Comparison of ENCODE assay signal across 1 cellular context in the genomic region with DNA sequence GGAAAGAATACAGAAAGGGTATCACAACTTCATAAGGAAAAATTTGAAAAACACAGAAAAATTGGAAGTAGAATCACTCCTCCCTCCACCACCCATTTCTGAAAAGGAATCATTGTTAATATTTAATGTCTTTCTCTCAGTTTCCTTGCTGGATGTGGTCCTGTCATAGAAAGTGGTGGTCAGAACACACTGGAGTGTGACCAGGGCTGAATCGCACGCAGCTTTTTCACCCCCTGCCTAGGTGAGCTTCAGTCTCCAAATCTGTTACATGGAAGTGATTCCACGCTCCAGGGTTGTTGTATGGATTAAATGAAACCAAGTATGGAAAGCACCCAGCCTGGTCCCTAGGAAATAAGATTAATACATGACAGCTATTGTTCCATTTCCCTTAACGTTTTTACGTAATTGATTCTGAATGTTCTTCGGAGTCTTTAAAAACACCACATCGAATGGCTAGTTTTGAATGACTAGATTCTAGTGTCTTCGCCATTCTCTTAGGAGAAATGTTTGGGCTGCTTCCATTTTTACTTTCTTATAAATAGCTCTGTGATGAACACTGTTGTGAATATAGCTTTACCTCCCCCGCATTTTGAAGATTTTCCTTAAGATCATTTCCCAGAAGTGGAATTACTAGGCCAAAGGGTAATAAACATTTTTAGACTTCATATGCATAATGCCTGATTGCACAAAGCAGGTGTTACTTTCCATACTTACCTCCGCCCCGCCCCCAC.
TF ChIP-seq lines count a peak whose summit lies in the region.

No MANE protein-coding gene starts in this region.

TF ChIP-seq in WTC11, 78 proteins besides CTCF, POLR2A, EP300 and RAD21:
- TF ChIP-seq FOXP4 (CRISPR knock-in tag; IDR thresholded peaks at IDR 0.05) (0 out of 2 replicates have a peak, but pooled peaks have one; percentile 26), KAT7 (CRISPR knock-in tag; IDR thresholded peaks at IDR 0.05; ENCODE audit: borderline replicate concordance) (no peak), ZNF396 (CRISPR knock-in tag; IDR thresholded peaks at IDR 0.05; ENCODE audit: borderline replicate concordance) (no peak), MXD4 (CRISPR knock-in tag; IDR thresholded peaks at IDR 0.05; ENCODE audit: borderline replicate concordance) (no peak), MAX (CRISPR knock-in tag; IDR thresholded peaks at IDR 0.05) (no peak), JAZF1 (CRISPR knock-in tag; IDR thresholded peaks at IDR 0.05) (no peak)
